ENCODE assay signal across 2 cellular contexts in genomic region chr4:8210631-8211030, GRCh38.
TF ChIP-seq lines count a peak whose summit lies in the region.

No MANE protein-coding gene starts in this region.

TF ChIP-seq in HepG2, 621 proteins besides CTCF, POLR2A, EP300 and RAD21:
- no peak for TF ChIP-seq NFAT5 (CRISPR knock-in tag; IDR thresholded peaks at IDR 0.05)
- TF ChIP-seq ZNF362 (CRISPR knock-in tag; IDR thresholded peaks at IDR 0.05; ENCODE audit: borderline replicate concordance) = peak; percentile 35; the same call in 1 of the 2 replicates
TF ChIP-seq in HepG2: peak in this region for 1.

TF ChIP-seq in Ishikawa, 13 proteins besides CTCF, POLR2A, EP300 and RAD21:
- peak; percentile 74 for TF ChIP-seq CEBPB (IDR thresholded peaks at IDR 0.05)
- TF ChIP-seq CREB1 (IDR thresholded peaks at IDR 0.05; ENCODE audit: low read depth) = no peak
- TF ChIP-seq NFIC (IDR thresholded peaks at IDR 0.05) = no peak
